Comparison of ENCODE assay signal across 1 cellular context in the genomic region with DNA sequence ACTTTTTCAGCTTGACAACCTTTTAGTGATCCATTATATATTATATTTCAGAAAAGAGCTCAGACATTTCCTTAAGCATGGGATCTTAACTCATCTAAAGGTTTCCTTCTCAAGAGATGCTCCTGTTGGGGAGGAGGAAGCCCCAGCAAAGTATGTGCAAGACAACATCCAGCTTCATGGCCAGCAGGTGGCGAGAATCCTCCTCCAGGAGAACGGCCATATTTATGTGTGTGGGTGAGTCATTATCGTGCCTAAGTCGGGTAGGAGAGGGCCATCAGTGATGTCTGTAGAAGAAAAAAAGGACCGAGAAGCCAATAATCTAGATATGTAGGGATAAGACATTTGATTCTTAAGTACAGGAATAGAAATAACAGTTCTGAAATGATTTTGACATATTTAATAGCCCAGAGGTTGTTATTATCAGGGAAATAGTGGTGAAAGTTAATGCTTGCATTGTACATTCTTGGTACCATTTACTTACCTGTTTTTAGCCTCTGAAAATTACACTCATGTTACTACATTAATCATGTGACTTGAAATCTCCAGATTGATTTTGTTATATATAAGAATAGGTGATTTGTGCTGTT.
TF ChIP-seq lines count a peak whose summit lies in the region.

No MANE protein-coding gene starts in this region.

TF ChIP-seq in GM12878, 131 proteins besides CTCF, POLR2A, EP300 and RAD21:
- TF ChIP-seq PAX5 (IDR thresholded peaks at IDR 0.05; ENCODE audit: borderline replicate concordance, low read depth, low read length) (no peak), YY1 (IDR thresholded peaks at IDR 0.05; ENCODE audit: low read depth, low read length) (peak; percentile 92), ZNF207 (IDR thresholded peaks at IDR 0.05; ENCODE audit: borderline replicate concordance) (no peak), EGR1 (IDR thresholded peaks at IDR 0.05; ENCODE audit: borderline replicate concordance in 1 of 2, low read depth in 2 of 2, low read length in 2 of 2) (no peak)
- TF ChIP-seq, protein P1, sequence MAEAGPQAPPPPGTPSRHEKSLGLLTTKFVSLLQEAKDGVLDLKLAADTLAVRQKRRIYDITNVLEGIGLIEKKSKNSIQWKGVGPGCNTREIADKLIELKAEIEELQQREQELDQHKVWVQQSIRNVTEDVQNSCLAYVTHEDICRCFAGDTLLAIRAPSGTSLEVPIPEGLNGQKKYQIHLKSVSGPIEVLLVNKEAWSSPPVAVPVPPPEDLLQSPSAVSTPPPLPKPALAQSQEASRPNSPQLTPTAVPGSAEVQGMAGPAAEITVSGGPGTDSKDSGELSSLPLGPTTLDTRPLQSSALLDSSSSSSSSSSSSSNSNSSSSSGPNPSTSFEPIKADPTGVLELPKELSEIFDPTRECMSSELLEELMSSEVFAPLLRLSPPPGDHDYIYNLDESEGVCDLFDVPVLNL (IDR thresholded peaks at IDR 0.05; ENCODE audit: low read depth, low read length): no peak
